17 cellular contexts compared by ENCODE assay signal in the genomic region with DNA sequence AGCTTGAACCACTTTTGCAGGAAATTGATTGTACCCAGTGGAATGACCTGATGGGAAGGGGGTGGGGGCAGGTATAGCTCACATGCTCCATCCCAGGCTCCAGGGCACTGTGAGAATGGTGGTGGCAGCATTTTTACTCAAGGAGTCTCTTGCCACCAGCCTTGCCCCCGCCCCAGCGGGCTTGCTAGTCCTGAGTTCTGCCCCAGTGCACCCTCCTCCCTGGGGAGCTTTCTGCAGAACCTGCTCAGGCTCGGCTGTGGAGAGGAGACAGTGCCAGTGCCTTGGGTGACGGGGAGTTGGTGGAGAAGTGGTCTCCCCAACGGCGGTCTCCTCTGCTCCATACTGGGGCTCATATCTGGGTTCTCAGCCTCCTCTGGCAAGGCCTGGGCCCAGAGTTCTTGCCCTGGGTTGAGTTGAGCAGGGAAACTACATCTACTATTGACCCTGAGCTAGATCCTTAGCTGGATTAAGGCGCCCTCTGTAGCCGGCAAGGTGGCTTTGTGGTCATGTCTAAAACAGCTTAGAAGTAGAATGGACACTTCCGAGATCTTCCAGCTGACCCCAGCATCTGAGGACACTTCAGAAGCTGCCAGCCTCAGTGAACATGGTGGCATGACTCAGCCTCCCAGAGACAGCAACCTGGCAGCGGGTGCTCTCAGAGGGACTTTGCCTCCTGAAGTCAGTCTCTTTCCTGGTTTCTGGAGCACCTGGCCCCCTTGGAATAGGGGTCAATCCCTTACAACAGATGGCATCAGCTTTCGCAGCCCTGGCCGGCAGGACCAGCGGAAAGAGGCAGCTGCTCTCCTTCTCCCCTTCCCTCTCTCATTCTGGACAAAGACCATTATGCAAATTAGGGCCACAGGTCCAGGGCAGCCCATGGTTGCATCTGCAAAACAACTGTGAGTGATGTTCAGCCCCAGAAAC.
DNase-seq lines count a peak whose midpoint lies in the region; ATAC-seq and TF ChIP-seq lines count a peak whose summit lies in the region.
"Had no signal": no experiment of that assay in that cellular context is flagged by ENCODE, and none has a peak within 500 bp of the region (broad histone marks: within the 10 kb centered on the region; RNA-seq: fewer than 3 reads in every experiment).

No MANE protein-coding gene starts in this region.

- no peak overlapping the region for H3K23ac ChIP-seq in IMR-90 (ENCODE audit: low read depth, low read length)

- CTCF ChIA-PET in IMR-90 (lab: Yijun Ruan, JAX): no interaction called here
- CTCF ChIA-PET in Panc1 (lab: Charles Lee): interaction anchor here (0.5 kb wide), 1 partner anchor 1399 kb away, joined by 3 read pairs; no protein-coding TSS in a partner anchor

- peak overlapping the region in 1 of 11 experiments; percentile 14; a peak in 1 of 22 replicates for H3K9ac ChIP-seq in BLaER1 treated with 17β-estradiol and CSF1 and Interleukin-3, amounts not matched to agents 10 nM and 100 nM
- H3K9ac ChIP-seq in IMR-90 (ENCODE audit: low read depth, low read length): no peak overlapping the region
- H3K9ac ChIP-seq in neural progenitor cell: no peak overlapping the region

- H3K4ac ChIP-seq in IMR-90 (ENCODE audit: low read depth, low read length): no peak overlapping the region

- peaks cover 23% of the 10 kb centered on the region for H3K9me3 Mint-ChIP-seq in neural progenitor cell
- no peaks in the 10 kb centered on the region for H3K9me3 Mint-ChIP-seq in activated T-helper 1 cell treated with anti-CD3 and anti-CD28 coated beads, Interleukin-12 subunit alpha, Interleukin-12 subunit beta, Interleukin-2, Interleukin-4 antibody, amounts not matched to agents 30 ng/mL and 10 ng/mL and 1 ng/mL, durations not matched to agents 14 hours and 24 hours and 36 hours

- peaks cover 0 to 30% (median 20%) of the 10 kb centered on the region in 10 experiments; a peak in 16 of 20 replicates for H3K4me1 ChIP-seq in BLaER1 treated with 17β-estradiol and CSF1 and Interleukin-3, amounts not matched to agents 10 nM and 100 nM
- H3K4me1 ChIP-seq in IMR-90 (ENCODE audit: control insufficient read depth, insufficient read depth, low read length) (no peaks in the 10 kb centered on the region), Panc1 (ENCODE audit: control insufficient read depth, insufficient read depth, low read length) (no peaks in the 10 kb centered on the region), neural progenitor cell (no peaks in the 10 kb centered on the region)
- H3K4me1 ChIP-seq: A549, BE2C, HAP-1 had no signal

- no peak for TF ChIP-seq RAD21 in IMR-90 (IDR thresholded peaks at IDR 0.05; ENCODE audit: low read length)

- H3K56ac ChIP-seq in IMR-90 (ENCODE audit: extremely low read depth, insufficient read depth, low read length): no peak overlapping the region

- H2BK120ac ChIP-seq in IMR-90 (ENCODE audit: low read depth, low read length): no peak overlapping the region

- intact Hi-C loops in IMR-90 (cut with micrococcal nuclease) (no loop called here), Panc1 (cut with micrococcal nuclease; ENCODE audit: unreplicated experiment) (no loop called here)
- intact Hi-C loops in activated T-helper 1 cell treated with anti-CD3 and anti-CD28 coated beads, Interleukin-12 subunit alpha, Interleukin-12 subunit beta, Interleukin-2, Interleukin-4 antibody, amounts not matched to agents 30 ng/mL and 10 ng/mL and 1 ng/mL, durations not matched to agents 14 hours and 24 hours and 36 hours (cut with micrococcal nuclease): no loop called here

- no peak overlapping the region for H3K14ac ChIP-seq in IMR-90 (replicated peaks; ENCODE audit: low read depth, low read length)

- no peaks in the 10 kb centered on the region for H3K36me3 ChIP-seq in BLaER1 treated with 17β-estradiol and CSF1 and Interleukin-3, amounts not matched to agents 10 nM and 100 nM
- H3K36me3 ChIP-seq in IMR-90 (ENCODE audit: control insufficient read depth, insufficient read depth, low read length) (no peaks in the 10 kb centered on the region), Panc1 (ENCODE audit: control insufficient read depth, insufficient read depth, low read length) (no peaks in the 10 kb centered on the region), neural progenitor cell (no peaks in the 10 kb centered on the region)
- H3K36me3 ChIP-seq: BE2C, HAP-1 had no signal

- H2BK20ac ChIP-seq in IMR-90 (ENCODE audit: low read depth, low read length): no peak overlapping the region

- TF ChIP-seq CTCF in IMR-90 (conservative IDR thresholded peaks at IDR 0.05; ENCODE audit: low read depth, low read length) (no peak), Panc1 (IDR thresholded peaks at IDR 0.05) (no peak), neural progenitor cell (IDR thresholded peaks at IDR 0.05) (no peak)

- no peak overlapping the region for H3K27ac Mint-ChIP-seq in neural progenitor cell
- no peak overlapping the region for H3K27ac Mint-ChIP-seq in activated T-helper 1 cell treated with anti-CD3 and anti-CD28 coated beads, Interleukin-12 subunit alpha, Interleukin-12 subunit beta, Interleukin-2, Interleukin-4 antibody, amounts not matched to agents 30 ng/mL and 10 ng/mL and 1 ng/mL, durations not matched to agents 14 hours and 24 hours and 36 hours
- H3K27ac Mint-ChIP-seq: CD4-positive, CD25-positive, alpha-beta regulatory T cell; HFFc6 had no signal

- no peaks in the 10 kb centered on the region for H3K79me1 ChIP-seq in IMR-90 (ENCODE audit: low read depth in 1 of 2, low read length in 2 of 2)

- H2BK15ac ChIP-seq in IMR-90 (ENCODE audit: low read depth, low read length): no peak overlapping the region

- 60% methylated on average over 1 of the region's 13 CpGs; no CpG with 5 or more reads in 1 of the 2 experiments for WGBS in IMR-90 (ENCODE audit: extremely low coverage in 2 of 2, insufficient read length in 1 of 2), 2 experiments

- in situ Hi-C loops in IMR-90 (cut with MboI; ENCODE audit: low sequenced_read_pairs) (no loop called here), Panc1 (cut with HindIII; ENCODE audit: low pct_unique_long_range_greater_than_20kb, low sequenced_read_pairs) (no loop called here)

- BruUV-seq in IMR-90 (replicated peaks; lab: Mats Ljungman, UMichigan): no TSS peak
- BruUV-seq in Panc1 (replicated peaks; lab: Mats Ljungman, UMichigan): no TSS peak

- dilution Hi-C loops in IMR-90 (cut with HindIII; ENCODE audit: low sequenced_read_pairs, unreplicated experiment): no loop called here

- no peaks in the 10 kb centered on the region for H3K79me2 ChIP-seq in neural progenitor cell (ENCODE audit: low read depth)

- no peak overlapping the region for H3K18ac ChIP-seq in IMR-90 (ENCODE audit: low read depth, low read length)

- TF ChIP-seq POLR2A in IMR-90 (IDR thresholded peaks at IDR 0.05; ENCODE audit: low read depth, low read length): no peak

- DNase-seq in IMR-90 (no peak), Panc1 (ENCODE audit: low read depth, low spot score) (no peak), neural progenitor cell (ENCODE audit: low spot score) (no peak), GM19238 (ENCODE audit: insufficient read length, low spot score) (no peak)
- DNase-seq in activated T-helper 1 cell treated with anti-CD3 and anti-CD28 coated beads, Interleukin-12 subunit alpha, Interleukin-12 subunit beta, Interleukin-2, Interleukin-4 antibody, amounts not matched to agents 30 ng/mL and 10 ng/mL and 1 ng/mL, durations not matched to agents 14 hours and 24 hours and 36 hours (ENCODE audit: low spot score): no peak
- DNase-seq: BE2C; CD4-positive, CD25-positive, alpha-beta regulatory T cell; DMS53; GF-D8; GOT3; HFFc6 had no signal

- H2AFZ ChIP-seq in IMR-90 (replicated peaks; ENCODE audit: low read length, poor library complexity) (no peak overlapping the region), neural progenitor cell (replicated peaks) (no peak overlapping the region)

- no peak overlapping the region for H3K4me3 ChIP-seq in BLaER1 treated with 17β-estradiol and CSF1 and Interleukin-3, amounts not matched to agents 10 nM and 100 nM
- H3K4me3 ChIP-seq in IMR-90 (ENCODE audit: insufficient read depth, low read depth, low read length) (no peak overlapping the region), Panc1 (ENCODE audit: low read depth in 2 of 2, low read length in 2 of 2) (no peak overlapping the region), neural progenitor cell (no peak overlapping the region)
- H3K4me3 ChIP-seq: A549, HAP-1 had no signal

- H4K91ac ChIP-seq in IMR-90 (ENCODE audit: insufficient read depth, low read depth, low read length): no peak overlapping the region

- ATAC-seq in IMR-90 (ENCODE audit: low read depth): no peak
- 0 out of 2 replicates have a peak, but pooled peaks have one; percentile 21 for ATAC-seq in Panc1
- no peak for ATAC-seq in GM19351 (IDR thresholded peaks at IDR 0.05; ENCODE audit: unreplicated experiment)
- ATAC-seq in HG02763 (IDR thresholded peaks at IDR 0.05; ENCODE audit: unreplicated experiment): no peak
- ATAC-seq: A549, HepG2 had no signal

- no peak overlapping the region for H3K27ac ChIP-seq in BLaER1 treated with 17β-estradiol and CSF1 and Interleukin-3, amounts not matched to agents 10 nM and 100 nM
- H3K27ac ChIP-seq in IMR-90 (ENCODE audit: insufficient read depth, low read length): no peak overlapping the region
- no peak overlapping the region for H3K27ac ChIP-seq in Panc1 (ENCODE audit: low read length)
- H3K27ac ChIP-seq in neural progenitor cell: no peak overlapping the region
- H3K27ac ChIP-seq: A549 had no signal

- no peak overlapping the region for H4K5ac ChIP-seq in IMR-90 (ENCODE audit: low read depth, low read length)

- H2AK5ac ChIP-seq in IMR-90 (ENCODE audit: low read depth, low read length): no peak overlapping the region

- H3K4me2 ChIP-seq in BLaER1 treated with 17β-estradiol and CSF1 and Interleukin-3, amounts not matched to agents 10 nM and 100 nM: peak overlapping the region in 10 of 11 experiments; percentile 4 to 89 (median 70); a peak in 18 of 22 replicates
- H3K4me2 ChIP-seq in IMR-90 (ENCODE audit: low read depth, low read length): no peak overlapping the region
- no peak overlapping the region for H3K4me2 ChIP-seq in neural progenitor cell
- H3K4me2 ChIP-seq: A549 had no signal

- peak overlapping the region; percentile 33 for H3K4me3 Mint-ChIP-seq in neural progenitor cell
- no peak overlapping the region for H3K4me3 Mint-ChIP-seq in activated T-helper 1 cell treated with anti-CD3 and anti-CD28 coated beads, Interleukin-12 subunit alpha, Interleukin-12 subunit beta, Interleukin-2, Interleukin-4 antibody, amounts not matched to agents 30 ng/mL and 10 ng/mL and 1 ng/mL, durations not matched to agents 14 hours and 24 hours and 36 hours
- H3K4me3 Mint-ChIP-seq: CD4-positive, CD25-positive, alpha-beta regulatory T cell; HFFc6 had no signal

- H3K27me3 ChIP-seq in BLaER1 treated with 17β-estradiol and CSF1 and Interleukin-3, amounts not matched to agents 10 nM and 100 nM: no peaks in the 10 kb centered on the region
- no peaks in the 10 kb centered on the region for H3K27me3 ChIP-seq in IMR-90 (ENCODE audit: control insufficient read depth, insufficient read depth, low read length)
- no peaks in the 10 kb centered on the region for H3K27me3 ChIP-seq in Panc1 (ENCODE audit: control insufficient read depth, insufficient read depth, low read length)
- H3K27me3 ChIP-seq in neural progenitor cell: no peaks in the 10 kb centered on the region
- H3K27me3 ChIP-seq: BE2C had no signal

- no peaks in the 10 kb centered on the region for H3K9me1 ChIP-seq in IMR-90 (ENCODE audit: insufficient read depth, low read length)

- H3K4me1 Mint-ChIP-seq in neural progenitor cell: peaks cover 9% of the 10 kb centered on the region
- H3K4me1 Mint-ChIP-seq in activated T-helper 1 cell treated with anti-CD3 and anti-CD28 coated beads, Interleukin-12 subunit alpha, Interleukin-12 subunit beta, Interleukin-2, Interleukin-4 antibody, amounts not matched to agents 30 ng/mL and 10 ng/mL and 1 ng/mL, durations not matched to agents 14 hours and 24 hours and 36 hours (ENCODE audit: low read depth): no peaks in the 10 kb centered on the region
- H3K4me1 Mint-ChIP-seq: CD4-positive, CD25-positive, alpha-beta regulatory T cell had no signal

- no peaks in the 10 kb centered on the region for H3K36me3 Mint-ChIP-seq in neural progenitor cell
- H3K36me3 Mint-ChIP-seq in activated T-helper 1 cell treated with anti-CD3 and anti-CD28 coated beads, Interleukin-12 subunit alpha, Interleukin-12 subunit beta, Interleukin-2, Interleukin-4 antibody, amounts not matched to agents 30 ng/mL and 10 ng/mL and 1 ng/mL, durations not matched to agents 14 hours and 24 hours and 36 hours (ENCODE audit: low read depth): no peaks in the 10 kb centered on the region
- H3K36me3 Mint-ChIP-seq: CD4-positive, CD25-positive, alpha-beta regulatory T cell had no signal

- peaks cover 0 to 6% (median 0%) of the 10 kb centered on the region in 11 experiments; a peak in 1 of 22 replicates for H4K20me1 ChIP-seq in BLaER1 treated with 17β-estradiol and CSF1 and Interleukin-3, amounts not matched to agents 10 nM and 100 nM
- no peaks in the 10 kb centered on the region for H4K20me1 ChIP-seq in IMR-90 (ENCODE audit: insufficient read depth, low read length)
- no peaks in the 10 kb centered on the region for H4K20me1 ChIP-seq in neural progenitor cell (ENCODE audit: low read depth)

- peaks cover 4% of the 10 kb centered on the region for H3K27me3 Mint-ChIP-seq in neural progenitor cell (ENCODE audit: insufficient read depth, low read depth)
- H3K27me3 Mint-ChIP-seq in activated T-helper 1 cell treated with anti-CD3 and anti-CD28 coated beads, Interleukin-12 subunit alpha, Interleukin-12 subunit beta, Interleukin-2, Interleukin-4 antibody, amounts not matched to agents 30 ng/mL and 10 ng/mL and 1 ng/mL, durations not matched to agents 14 hours and 24 hours and 36 hours (ENCODE audit: insufficient read depth): no peaks in the 10 kb centered on the region
- H3K27me3 Mint-ChIP-seq: CD4-positive, CD25-positive, alpha-beta regulatory T cell had no signal

- POLR2A ChIA-PET in IMR-90 (lab: Charles Lee; ENCODE audit: unreplicated experiment): no interaction called here
- POLR2A ChIA-PET in Panc1 (lab: Charles Lee): no interaction called here

- peaks cover 10% of the 10 kb centered on the region for H3F3A ChIP-seq in neural progenitor cell (ENCODE audit: low read depth)

- H4K8ac ChIP-seq in IMR-90 (ENCODE audit: low read depth in 2 of 2, low read length in 2 of 2): no peak overlapping the region

- H2BK5ac ChIP-seq in IMR-90 (ENCODE audit: low read depth, low read length, poor library complexity, severe bottlenecking): no peak overlapping the region

- peak overlapping the region; percentile 3 for H2AK9ac ChIP-seq in IMR-90 (replicated peaks; ENCODE audit: low read depth, low read length, poor library complexity)

- H3K9me3 ChIP-seq in BLaER1 treated with 17β-estradiol and CSF1 and Interleukin-3, amounts not matched to agents 10 nM and 100 nM (replicated peaks in 1 of 11): peaks cover 0 to 6% (median 0%) of the 10 kb centered on the region in 11 experiments; a peak in 3 of 22 replicates
- H3K9me3 ChIP-seq in IMR-90 (ENCODE audit: control insufficient read depth, insufficient read depth, low read length): peaks cover 67% of the 10 kb centered on the region
- H3K9me3 ChIP-seq in Panc1 (ENCODE audit: control insufficient read depth, insufficient read depth, low read depth, low read length): no peaks in the 10 kb centered on the region
- H3K9me3 ChIP-seq in neural progenitor cell (ENCODE audit: low read depth): no peaks in the 10 kb centered on the region
- H3K9me3 ChIP-seq: A549, BE2C, HAP-1 had no signal

Comparison
In these comparisons a context has a peak if more than half of its experiments do, and no peak if none do; other contexts are left out.
1. H3K4me2 ChIP-seq: peak in BLaER1 treated with 17β-estradiol and CSF1 and Interleukin-3, amounts not matched to agents 10 nM and 100 nM (10 of 11); none in IMR-90 (single experiment) and neural progenitor cell (single experiment).